15 cellular contexts compared by ENCODE assay signal in genomic region chr12:94942663-94943062, GRCh38.
DNase-seq lines count a peak whose midpoint lies in the region; ATAC-seq lines count a peak whose summit lies in the region.
"Had no signal": no experiment of that assay in that cellular context is flagged by ENCODE, and none has a peak within 500 bp of the region (broad histone marks: within the 10 kb centered on the region; RNA-seq: fewer than 3 reads in every experiment).

No MANE protein-coding gene starts in this region.

- H3K4me1 Mint-ChIP-seq in CD4-positive, CD25-positive, alpha-beta regulatory T cell: peaks cover 18 to 41% (median 23%) of the 10 kb centered on the region in 4 donors
- peaks cover 43 to 53% of the 10 kb centered on the region in 2 donors for H3K4me1 Mint-ChIP-seq in effector memory CD8-positive, alpha-beta T cell (ENCODE audit: low read depth in 2 of 2)

- no peaks in the 10 kb centered on the region for H3K36me3 Mint-ChIP-seq in CD4-positive, CD25-positive, alpha-beta regulatory T cell
- H3K36me3 Mint-ChIP-seq in effector memory CD8-positive, alpha-beta T cell (ENCODE audit: insufficient read depth): peaks cover 5% of the 10 kb centered on the region

- H3K36me3 ChIP-seq in CD4-positive, CD25-positive, alpha-beta regulatory T cell (ENCODE audit: control insufficient read depth, insufficient read depth, low read length): no peaks in the 10 kb centered on the region
- H3K36me3 ChIP-seq: sigmoid colon, tibial artery, WERI-Rb-1 had no signal

- H3K27me3 Mint-ChIP-seq in CD4-positive, CD25-positive, alpha-beta regulatory T cell: no peaks in the 10 kb centered on the region
- no peaks in the 10 kb centered on the region for H3K27me3 Mint-ChIP-seq in effector memory CD8-positive, alpha-beta T cell

- H3K4me1 ChIP-seq in CD4-positive, CD25-positive, alpha-beta regulatory T cell (ENCODE audit: control insufficient read depth, insufficient read depth, low read length, poor library complexity, severe bottlenecking): peaks cover 16% of the 10 kb centered on the region
- H3K4me1 ChIP-seq: sigmoid colon had no signal

- peak; percentile 33 to 45 for DNase-seq in NOMO-1 (lab: John Stamatoyannopoulos, UW; ENCODE audit: unreplicated experiment in 2 of 2)
- no peak for DNase-seq in NOMO-1 treated with dmso at 0.1 percent for 144 hours (lab: John Stamatoyannopoulos, UW; ENCODE audit: unreplicated experiment)
- DNase-seq in CD4-positive, CD25-positive, alpha-beta regulatory T cell: peak in 1 of 3 donors; percentile 42
- peak; percentile 34 for DNase-seq in SKM-1 treated with dmso at 0.1 percent for 144 hours (lab: John Stamatoyannopoulos, UW; ENCODE audit: unreplicated experiment)
- no peak for DNase-seq in effector memory CD8-positive, alpha-beta T cell
- DNase-seq: 8988T, KBM-7, NCI-H1436, sigmoid colon, tibial artery, WERI-Rb-1 had no signal

- H3K27me3 ChIP-seq in CD4-positive, CD25-positive, alpha-beta regulatory T cell (ENCODE audit: control insufficient read depth, insufficient read depth, low read length): no peaks in the 10 kb centered on the region
- H3K27me3 ChIP-seq: hepatocyte, sigmoid colon, tibial artery had no signal

- peak overlapping the region in 3 of 4 donors; percentile 3 to 47 (median 17) for H3K4me3 Mint-ChIP-seq in CD4-positive, CD25-positive, alpha-beta regulatory T cell
- H3K4me3 Mint-ChIP-seq in effector memory CD8-positive, alpha-beta T cell: peak overlapping the region; percentile 31 to 50

- H3K9me3 Mint-ChIP-seq in CD4-positive, CD25-positive, alpha-beta regulatory T cell: peaks cover 0 to 6% (median 2%) of the 10 kb centered on the region in 7 donors
- peaks cover 2 to 10% of the 10 kb centered on the region in 2 donors for H3K9me3 Mint-ChIP-seq in effector memory CD8-positive, alpha-beta T cell

- H3K27ac ChIP-seq in CD4-positive, CD25-positive, alpha-beta regulatory T cell (ENCODE audit: insufficient read depth, low read length, poor library complexity, severe bottlenecking): no peak overlapping the region
- H3K27ac ChIP-seq: hepatocyte, sigmoid colon, tibial artery, WERI-Rb-1 had no signal

- no peak overlapping the region for H3K4me3 ChIP-seq in CD4-positive, CD25-positive, alpha-beta regulatory T cell (ENCODE audit: low read depth, low read length)
- H3K4me3 ChIP-seq: hepatocyte, sigmoid colon, tibial artery had no signal

- ATAC-seq in CD4-positive, CD25-positive, alpha-beta regulatory T cell (ENCODE audit: low read depth in 2 of 2): no peak
- ATAC-seq in effector memory CD8-positive, alpha-beta T cell (replicated peaks): no peak
- ATAC-seq in HG02610 (IDR thresholded peaks at IDR 0.05; ENCODE audit: unreplicated experiment) (no peak), GM21717 (IDR thresholded peaks at IDR 0.05; ENCODE audit: unreplicated experiment) (no peak), GM18520 (IDR thresholded peaks at IDR 0.05; ENCODE audit: unreplicated experiment) (no peak)

- H3K27ac Mint-ChIP-seq in CD4-positive, CD25-positive, alpha-beta regulatory T cell: peak overlapping the region in 2 of 3 donors; percentile 22 to 66
- peak overlapping the region; percentile 96 to 98 for H3K27ac Mint-ChIP-seq in effector memory CD8-positive, alpha-beta T cell

- no peaks in the 10 kb centered on the region for H3K9me3 ChIP-seq in CD4-positive, CD25-positive, alpha-beta regulatory T cell (ENCODE audit: control insufficient read depth in 2 of 2, low read length in 2 of 2)
- H3K9me3 ChIP-seq: sigmoid colon, tibial artery had no signal

Comparison
In these comparisons a context has a peak if more than half of its experiments do, and no peak if none do; other contexts are left out.
1. DNase-seq: peak in NOMO-1 (2 of 2) and SKM-1 treated with dmso at 0.1 percent for 144 hours (single experiment); none in NOMO-1 treated with dmso at 0.1 percent for 144 hours (single experiment) and effector memory CD8-positive, alpha-beta T cell (0 of 3).